In the genomic region with DNA sequence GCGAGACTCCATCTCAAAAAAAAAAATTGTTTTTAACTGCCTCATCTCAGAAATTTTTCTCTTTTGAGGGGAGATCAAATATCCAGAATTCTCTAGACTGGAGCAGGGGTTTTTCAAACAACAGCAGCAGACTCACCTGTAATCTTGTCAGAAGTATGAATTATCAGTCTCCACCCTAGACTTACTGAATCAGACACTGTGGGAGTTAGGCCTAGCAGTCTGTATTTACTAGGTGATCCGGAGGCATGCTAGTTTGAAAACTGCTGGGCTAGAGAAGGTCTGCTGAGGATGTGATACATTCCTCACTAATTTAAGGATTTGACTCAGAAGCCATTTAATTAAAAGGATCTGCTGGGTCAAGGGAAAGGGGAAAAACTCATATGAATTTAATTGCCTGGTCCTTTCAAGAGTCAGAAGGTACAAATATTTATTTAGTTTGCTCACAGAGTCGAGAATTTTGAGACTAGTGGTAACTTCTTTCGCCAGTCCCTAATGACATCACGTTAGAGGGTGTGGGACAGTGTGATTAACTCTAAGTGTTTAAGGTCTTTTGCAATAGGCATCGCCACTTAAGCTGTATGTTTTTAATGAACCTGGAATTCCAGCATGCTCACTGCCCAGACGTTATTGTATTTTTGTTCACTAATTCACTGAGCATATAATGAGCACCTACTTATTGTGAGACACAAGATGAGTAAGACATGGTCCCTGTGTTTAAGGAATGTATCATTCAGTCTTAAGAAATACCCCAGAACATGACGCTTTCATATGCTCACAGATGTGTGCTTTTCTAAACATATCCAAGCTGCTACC, we compare ENCODE assay signal across 12 cellular contexts. TPM values are rescaled to one million over a fixed set of nuclear protein-coding genes. Genes with fewer than 3 reads are reported as not detected.
DNase-seq lines count a peak whose midpoint lies in the region; ATAC-seq and TF ChIP-seq lines count a peak whose summit lies in the region.
"Had no signal": no experiment of that assay in that cellular context is flagged by ENCODE, and none has a peak within 500 bp of the region (broad histone marks: within the 10 kb centered on the region; RNA-seq: fewer than 3 reads in every experiment).

No MANE protein-coding gene starts in this region.

- H3K4me2 ChIP-seq in mesenchymal stem cell (ENCODE audit: low read length, poor library complexity, severe bottlenecking), result no peak overlapping the region

- in situ Hi-C loops in GM13977 (cut with MboI; ENCODE audit: low pct_unique_long_range_greater_than_20kb, low sequenced_read_pairs, unreplicated experiment), result no loop called here

- no peak overlapping the region for H2AK5ac ChIP-seq in mesenchymal stem cell (ENCODE audit: low read length, severe bottlenecking)

- no peak overlapping the region for H3K4me3 Mint-ChIP-seq in stimulated activated memory B cell treated with anti-CD40 and anti-IgM and Interleukin-4, amounts not matched to agents 10 μg/mL and 1 μg/mL and 100 μg/mL, for 72 hours

- H3K36me3 ChIP-seq in BJ (ENCODE audit: control insufficient read depth, insufficient read depth, low read length), result peaks cover 8% of the 10 kb centered on the region
- H3K36me3 ChIP-seq in mesenchymal stem cell (ENCODE audit: control insufficient read depth in 1 of 2, insufficient read depth in 2 of 2, low read depth in 1 of 2, low read length in 2 of 2), result peaks cover 21 to 73% of the 10 kb centered on the region in 2 experiments

- ATAC-seq in stimulated activated memory B cell treated with anti-CD40 and anti-IgM and Interleukin-4, amounts not matched to agents 10 μg/mL and 1 μg/mL and 100 μg/mL, for 72 hours, result no peak

- no peak overlapping the region for H3K27ac Mint-ChIP-seq in stimulated activated memory B cell treated with anti-CD40 and anti-IgM and Interleukin-4, amounts not matched to agents 10 μg/mL and 1 μg/mL and 100 μg/mL, for 72 hours

- H2BK5ac ChIP-seq in mesenchymal stem cell (ENCODE audit: low read depth, low read length, poor library complexity, severe bottlenecking), result no peak overlapping the region

- peaks cover 14% of the 10 kb centered on the region for H3K4me1 Mint-ChIP-seq in stimulated activated memory B cell treated with anti-CD40 and anti-IgM and Interleukin-4, amounts not matched to agents 10 μg/mL and 1 μg/mL and 100 μg/mL, for 72 hours

- H3K23ac ChIP-seq in mesenchymal stem cell (ENCODE audit: low read length in 2 of 2), result no peak overlapping the region

- no peaks in the 10 kb centered on the region for H3K9me3 ChIP-seq in mesenchymal stem cell (ENCODE audit: control insufficient read depth, low read length)
- H3K9me3 ChIP-seq: thoracic aorta had no signal

- H3K14ac ChIP-seq in mesenchymal stem cell (ENCODE audit: low read length in 2 of 2), result no peak overlapping the region

- H4K91ac ChIP-seq in mesenchymal stem cell (ENCODE audit: low read length), result no peak overlapping the region

- peaks cover 2% of the 10 kb centered on the region for H3K4me1 ChIP-seq in mesenchymal stem cell (ENCODE audit: control insufficient read depth, insufficient read depth, low read depth, low read length)

- 78% methylated on average over 7 of the region's 8 CpGs for WGBS in mesenchymal stem cell

- H3K9me3 Mint-ChIP-seq in stimulated activated memory B cell treated with anti-CD40 and anti-IgM and Interleukin-4, amounts not matched to agents 10 μg/mL and 1 μg/mL and 100 μg/mL, for 72 hours, result peaks cover 3% of the 10 kb centered on the region

- POLR2A ChIA-PET in BJ (lab: Charles Lee), result interaction anchor here (0.5 to 1.2 kb wide), 3 partner anchors 34 to 47 kb away, joined by 3 read pairs; no protein-coding TSS in a partner anchor

- no peak overlapping the region for H4K8ac ChIP-seq in mesenchymal stem cell (ENCODE audit: low read length)

- no peaks in the 10 kb centered on the region for H3K27me3 ChIP-seq in BJ (ENCODE audit: control insufficient read depth, insufficient read depth, low read length)
- no peaks in the 10 kb centered on the region for H3K27me3 ChIP-seq in mesenchymal stem cell (ENCODE audit: control insufficient read depth in 1 of 2, insufficient read depth in 1 of 2, low read length in 2 of 2)

- DNase-seq in BJ (ENCODE audit: low read depth) (peak; percentile 84), MV-4-11 (lab: John Stamatoyannopoulos, UW) (peak; percentile 32), dedifferentiated amniotic fluid mesenchymal stem cell (ENCODE audit: extremely low spot score) (peak; percentile 45), mesenchymal stem cell (peak; percentile 74), GM13977 (ENCODE audit: low spot score) (no peak), activated gamma-delta T cell treated with Interleukin-2 at 50 U/mL for 16 hours (no peak), NCI-H187 (lab: John Stamatoyannopoulos, UW) (no peak)
- DNase-seq: activated CD4-positive, alpha-beta T cell treated with anti-CD3 and anti-CD28 coated beads for 4 hours; glutamatergic neuron; NCI-H526 treated with DMSO at 0.1 percent for 48 hours had no signal

- H3K79me1 ChIP-seq in mesenchymal stem cell (replicated peaks; ENCODE audit: low read length, poor library complexity, severe bottlenecking), result peaks cover 4% of the 10 kb centered on the region

- H2AFZ ChIP-seq in mesenchymal stem cell (ENCODE audit: low read depth, low read length), result no peak overlapping the region

- H3K18ac ChIP-seq in mesenchymal stem cell (ENCODE audit: low read depth in 1 of 2, low read length in 2 of 2), result no peak overlapping the region

- CTCF ChIA-PET in BJ (lab: Yijun Ruan, JAX), result interaction anchor here (1.0 to 1.4 kb wide), 2 partner anchors 13 to 161 kb away, joined by 3 to 4 read pairs; no protein-coding TSS in a partner anchor

- peak overlapping the region; percentile 75 for H3K9ac ChIP-seq in mesenchymal stem cell (ENCODE audit: low read length)

- H3K4me3 ChIP-seq in BJ (ENCODE audit: low read depth, low read length) (no peak overlapping the region), mesenchymal stem cell (ENCODE audit: insufficient read depth in 1 of 2, low read depth in 1 of 2, low read length in 2 of 2) (no peak overlapping the region)
- H3K4me3 ChIP-seq: thoracic aorta had no signal

- no peak overlapping the region for H2BK15ac ChIP-seq in mesenchymal stem cell (ENCODE audit: low read depth, poor library complexity, severe bottlenecking)

- TF ChIP-seq CTCF in BJ (IDR thresholded peaks at IDR 0.05; ENCODE audit: insufficient read depth, low read depth, low read length), result no peak
- TF ChIP-seq CTCF in GM13977 (IDR thresholded peaks at IDR 0.05; ENCODE audit: extremely low read depth, insufficient read depth, missing control alignments), result no peak

- H3K27me3 Mint-ChIP-seq in stimulated activated memory B cell treated with anti-CD40 and anti-IgM and Interleukin-4, amounts not matched to agents 10 μg/mL and 1 μg/mL and 100 μg/mL, for 72 hours, result no peaks in the 10 kb centered on the region

- peaks cover 67% of the 10 kb centered on the region for H3K36me3 Mint-ChIP-seq in stimulated activated memory B cell treated with anti-CD40 and anti-IgM and Interleukin-4, amounts not matched to agents 10 μg/mL and 1 μg/mL and 100 μg/mL, for 72 hours

- no peak overlapping the region for H3K27ac ChIP-seq in mesenchymal stem cell (ENCODE audit: low read length, poor library complexity, severe bottlenecking)
- H3K27ac ChIP-seq: thoracic aorta had no signal

- H2BK120ac ChIP-seq in mesenchymal stem cell (ENCODE audit: low read depth, low read length), result no peak overlapping the region

- no peak overlapping the region for H2BK12ac ChIP-seq in mesenchymal stem cell (ENCODE audit: low read length in 2 of 2)

- no peak overlapping the region for H3K4ac ChIP-seq in mesenchymal stem cell (ENCODE audit: low read depth in 1 of 2, low read length in 2 of 2)

RNA-seq across cellular contexts. Expression of gene ATP6V0A1, which starts 14.2 kb away (rescaled TPM):
- polyA plus RNA-seq in BJ (2011; rRNA removed), result 22.4 and 37.1 TPM in 2 replicates
- polyA minus RNA-seq in BJ (2011; rRNA and poly(A)+ RNA removed), result 34.5 and 57.1 TPM in 2 replicates
- polyA plus RNA-seq in mesenchymal stem cell (2013, experiment 1 of 2), result 39.0 TPM
- polyA plus RNA-seq in mesenchymal stem cell (2013, experiment 2 of 2), result 40.2 TPM

RNA-seq across cellular contexts. Expression of gene CAVIN1, which starts 49.9 kb away (rescaled TPM):
- 607 and 734 TPM in 2 replicates for polyA plus RNA-seq in BJ (2011; rRNA removed)
- polyA minus RNA-seq in BJ (2011; rRNA and poly(A)+ RNA removed), result 370 and 420 TPM in 2 replicates
- 168 TPM for polyA plus RNA-seq in mesenchymal stem cell (2013, experiment 1 of 2)
- 165 TPM for polyA plus RNA-seq in mesenchymal stem cell (2013, experiment 2 of 2)

Comparison
In these comparisons a context has a peak if more than half of its experiments do, and no peak if none do; other contexts are left out.
1. DNase-seq: peak in BJ (single experiment), MV-4-11 (single experiment), dedifferentiated amniotic fluid mesenchymal stem cell (single experiment) and mesenchymal stem cell (single experiment); none in GM13977 (single experiment), activated gamma-delta T cell treated with Interleukin-2 at 50 U/mL for 16 hours (single experiment) and NCI-H187 (0 of 2).